1 cellular context compared by ENCODE assay signal in the genomic region with DNA sequence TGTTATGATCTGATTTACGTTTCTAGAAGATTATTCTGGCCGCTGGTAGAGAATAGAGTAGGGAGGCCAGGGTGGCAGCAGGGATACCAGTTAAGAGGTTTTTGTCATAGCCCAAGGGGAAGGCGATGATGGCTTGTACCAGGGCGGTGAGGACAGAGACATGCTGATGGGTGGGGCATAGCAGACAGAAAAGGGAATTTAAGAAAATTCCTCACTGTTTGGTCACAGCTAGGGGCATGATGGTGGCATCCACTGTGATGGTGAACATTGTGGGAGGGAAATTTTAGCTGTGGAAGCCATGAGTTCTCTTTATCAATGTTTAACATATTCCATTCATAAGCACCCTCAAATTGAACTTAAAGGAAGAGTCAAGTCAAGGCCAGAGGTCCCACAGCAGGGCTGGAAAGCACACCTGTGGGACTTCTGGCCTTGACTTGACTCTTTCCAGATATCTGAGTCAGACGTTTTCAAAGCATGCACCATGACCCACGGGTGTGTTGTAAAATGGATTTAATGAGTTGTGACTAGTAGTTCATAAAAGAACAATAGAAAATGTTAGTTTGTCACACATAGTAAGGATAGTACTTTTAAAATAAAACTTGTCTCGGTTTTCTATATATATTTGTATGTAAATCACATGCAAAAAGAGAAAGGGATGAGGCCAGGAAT.
TF ChIP-seq lines count a peak whose summit lies in the region.

No MANE protein-coding gene starts in this region.

TF ChIP-seq in A549, 52 proteins besides CTCF, POLR2A, EP300 and RAD21 (continued from another document):
- TF ChIP-seq, protein P1, sequence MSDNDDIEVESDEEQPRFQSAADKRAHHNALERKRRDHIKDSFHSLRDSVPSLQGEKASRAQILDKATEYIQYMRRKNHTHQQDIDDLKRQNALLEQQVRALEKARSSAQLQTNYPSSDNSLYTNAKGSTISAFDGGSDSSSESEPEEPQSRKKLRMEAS (IDR thresholded peaks at IDR 0.05): peak; percentile 41; the same call in 1 of the 2 replicates
